Comparison of ENCODE assay signal across 17 cellular contexts in the genomic region with DNA sequence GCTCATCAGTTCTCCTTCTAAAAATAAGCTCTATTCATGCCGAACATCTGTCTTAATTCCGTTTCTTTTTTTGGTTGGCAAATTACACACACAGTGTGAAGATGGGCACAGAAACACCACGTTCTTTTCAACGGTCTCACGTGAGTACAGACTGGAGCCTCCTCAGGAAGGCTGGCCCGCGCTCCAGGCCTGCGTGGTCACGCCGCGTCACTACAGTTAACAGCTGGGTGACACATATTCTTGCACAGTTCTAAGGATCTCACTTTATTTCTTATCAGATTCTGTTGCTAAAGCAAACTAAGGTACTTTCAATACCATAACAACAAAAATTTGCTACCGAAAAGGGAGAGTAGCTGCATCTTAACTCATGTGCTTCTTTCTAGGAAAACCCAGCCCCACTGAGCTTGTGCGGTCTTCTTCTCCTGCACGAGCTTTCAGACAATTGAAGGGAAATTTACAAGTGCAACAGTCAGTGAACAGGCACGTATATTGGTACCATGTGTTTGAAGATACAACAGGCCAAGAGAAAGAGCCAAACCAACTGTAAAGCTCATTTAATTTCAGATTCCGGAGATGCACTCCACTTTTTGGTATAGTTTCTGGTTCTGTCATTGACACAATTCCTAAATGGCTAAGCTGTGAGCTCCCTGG. TPM values are rescaled to one million over a fixed set of nuclear protein-coding genes. Genes with fewer than 3 reads are reported as not detected.
DNase-seq lines count a peak whose midpoint lies in the region; ATAC-seq and TF ChIP-seq lines count a peak whose summit lies in the region.
"Had no signal": no experiment of that assay in that cellular context is flagged by ENCODE, and none has a peak within 500 bp of the region (broad histone marks: within the 10 kb centered on the region; RNA-seq: fewer than 3 reads in every experiment).

No MANE protein-coding gene starts in this region.

- H3K9ac ChIP-seq in trophoblast cell (ENCODE audit: low read length) = no peak overlapping the region
- H3K9ac ChIP-seq: SK-N-SH had no signal

- POLR2A ChIA-PET in WTC11 (lab: Charles Lee) = no interaction called here

- H2BK120ac ChIP-seq in trophoblast cell (ENCODE audit: insufficient read depth, low read length, poor library complexity) = no peak overlapping the region

- H2BK12ac ChIP-seq in trophoblast cell (ENCODE audit: low read length) = no peak overlapping the region

- CTCF ChIA-PET in WTC11 (lab: Charles Lee) = interaction anchor here (0.9 to 1.8 kb wide), 6 partner anchors 18 to 189 kb away, joined by 3 to 5 read pairs (median 4); a partner anchor contains a TSS

- DNase-seq in AG20443 (ENCODE audit: low spot score) = peak; percentile 75
- DNase-seq in GDM1 (lab: John Stamatoyannopoulos, UW) = peak; percentile 49
- DNase-seq in WTC11 (ENCODE audit: low spot score) = no peak
- DNase-seq in trophoblast cell = peak; percentile 49 to 70
- DNase-seq in iPS-NIHi7 (ENCODE audit: extremely low spot score) = no peak
- DNase-seq in GM19240 (ENCODE audit: insufficient read length, low spot score) = no peak
- no peak for DNase-seq in cortex of kidney (lab: John Stamatoyannopoulos, UW)
- DNase-seq: CD4-positive, CD25-positive, alpha-beta regulatory T cell; DMS79; Karpas-422; NCI-H1105 treated with DMSO at 0.1 percent for 48 hours; NCI-H187; NCI-H446 treated with DMSO at 0.1 percent for 48 hours; NCI-H748 treated with DMSO at 0.1 percent for 48 hours; Right ventricle myocardium superior; SK-N-SH had no signal

- H4K12ac ChIP-seq in trophoblast cell (ENCODE audit: low read depth, low read length) = no peak overlapping the region

- no peak for TF ChIP-seq CTCF in WTC11 (IDR thresholded peaks at IDR 0.05)

- H3K4me1 ChIP-seq in trophoblast cell (ENCODE audit: control insufficient read depth in 1 of 2, insufficient read depth in 2 of 2, low read length in 2 of 2) = peaks cover 0 to 6% of the 10 kb centered on the region in 2 experiments

- H3K9me3 ChIP-seq in trophoblast cell (ENCODE audit: insufficient read depth, low read depth, low read length) = no peaks in the 10 kb centered on the region
- H3K9me3 ChIP-seq: SK-N-SH had no signal

- H3K14ac ChIP-seq in trophoblast cell (ENCODE audit: low read length) = no peak overlapping the region

- no peaks in the 10 kb centered on the region for H3K4me1 Mint-ChIP-seq in WTC11

- no peaks in the 10 kb centered on the region for H3K9me3 Mint-ChIP-seq in WTC11
- H3K9me3 Mint-ChIP-seq: CD4-positive, CD25-positive, alpha-beta regulatory T cell had no signal

- no peak overlapping the region for H4K91ac ChIP-seq in trophoblast cell (ENCODE audit: low read depth, low read length)

- H3K79me2 ChIP-seq in trophoblast cell (ENCODE audit: control insufficient read depth, insufficient read depth, low read length, poor library complexity) = no peaks in the 10 kb centered on the region

- no peak overlapping the region for H3K23ac ChIP-seq in trophoblast cell (ENCODE audit: low read length)

- no peaks in the 10 kb centered on the region for H3K27me3 ChIP-seq in trophoblast cell (ENCODE audit: insufficient read depth, low read length)

- H3K18ac ChIP-seq in trophoblast cell (ENCODE audit: low read length) = no peak overlapping the region

- H3K4me2 ChIP-seq in trophoblast cell (ENCODE audit: low read length) = no peak overlapping the region
- H3K4me2 ChIP-seq: SK-N-SH had no signal

- H3K36me3 Mint-ChIP-seq in WTC11 = no peaks in the 10 kb centered on the region

- no peaks in the 10 kb centered on the region for H3K27me3 Mint-ChIP-seq in WTC11 (ENCODE audit: low read depth)
- H3K27me3 Mint-ChIP-seq: CD4-positive, CD25-positive, alpha-beta regulatory T cell had no signal

- H2AFZ ChIP-seq in trophoblast cell (ENCODE audit: insufficient read depth, low read length, poor library complexity) = no peak overlapping the region

- no peak overlapping the region for H3K4me3 ChIP-seq in trophoblast cell (ENCODE audit: low read depth, low read length)

- H3K79me1 ChIP-seq in trophoblast cell (ENCODE audit: low read length) = no peaks in the 10 kb centered on the region

- H3K4ac ChIP-seq in trophoblast cell (ENCODE audit: low read depth, low read length) = no peak overlapping the region

- peak overlapping the region; percentile 29; the same call in 1 of the 2 replicates for H3K27ac Mint-ChIP-seq in WTC11

- H3K27ac ChIP-seq in trophoblast cell (ENCODE audit: low read depth, low read length) = no peak overlapping the region

- no CpG with 5 or more reads among the region's 16 CpGs for WGBS in trophoblast cell (ENCODE audit: extremely low coverage, insufficient coverage, insufficient read length)

- H3K4me3 Mint-ChIP-seq in WTC11 = no peak overlapping the region
- H3K4me3 Mint-ChIP-seq: CD4-positive, CD25-positive, alpha-beta regulatory T cell had no signal

- H2AK5ac ChIP-seq in trophoblast cell (ENCODE audit: low read length) = no peak overlapping the region

- H2BK5ac ChIP-seq in trophoblast cell (ENCODE audit: low read depth, low read length, poor library complexity) = no peak overlapping the region

- peaks cover 0 to 6% of the 10 kb centered on the region in 2 experiments for H3K36me3 ChIP-seq in trophoblast cell (ENCODE audit: control insufficient read depth in 1 of 2, insufficient read depth in 2 of 2, low read length in 2 of 2)

- no peak for ATAC-seq in WTC11
- ATAC-seq in HG02759 (IDR thresholded peaks at IDR 0.05; ENCODE audit: unreplicated experiment) = no peak

- H4K8ac ChIP-seq in trophoblast cell (ENCODE audit: low read depth, low read length) = no peak overlapping the region

TF ChIP-seq in WTC11, 78 proteins besides CTCF, POLR2A, EP300 and RAD21:
- TF ChIP-seq, protein P1, sequence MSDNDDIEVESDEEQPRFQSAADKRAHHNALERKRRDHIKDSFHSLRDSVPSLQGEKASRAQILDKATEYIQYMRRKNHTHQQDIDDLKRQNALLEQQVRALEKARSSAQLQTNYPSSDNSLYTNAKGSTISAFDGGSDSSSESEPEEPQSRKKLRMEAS (CRISPR knock-in tag; IDR thresholded peaks at IDR 0.05) = no peak
- TF ChIP-seq SOX15 (CRISPR knock-in tag; IDR thresholded peaks at IDR 0.05) = no peak
- TF ChIP-seq ZNF263 (CRISPR knock-in tag; IDR thresholded peaks at IDR 0.05; ENCODE audit: low read depth) = no peak
- TF ChIP-seq ZNF423 (CRISPR knock-in tag; IDR thresholded peaks at IDR 0.05) = no peak
- TF ChIP-seq, protein P2, sequence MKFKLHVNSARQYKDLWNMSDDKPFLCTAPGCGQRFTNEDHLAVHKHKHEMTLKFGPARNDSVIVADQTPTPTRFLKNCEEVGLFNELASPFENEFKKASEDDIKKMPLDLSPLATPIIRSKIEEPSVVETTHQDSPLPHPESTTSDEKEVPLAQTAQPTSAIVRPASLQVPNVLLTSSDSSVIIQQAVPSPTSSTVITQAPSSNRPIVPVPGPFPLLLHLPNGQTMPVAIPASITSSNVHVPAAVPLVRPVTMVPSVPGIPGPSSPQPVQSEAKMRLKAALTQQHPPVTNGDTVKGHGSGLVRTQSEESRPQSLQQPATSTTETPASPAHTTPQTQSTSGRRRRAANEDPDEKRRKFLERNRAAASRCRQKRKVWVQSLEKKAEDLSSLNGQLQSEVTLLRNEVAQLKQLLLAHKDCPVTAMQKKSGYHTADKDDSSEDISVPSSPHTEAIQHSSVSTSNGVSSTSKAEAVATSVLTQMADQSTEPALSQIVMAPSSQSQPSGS (CRISPR knock-in tag; IDR thresholded peaks at IDR 0.05; ENCODE audit: borderline replicate concordance, low read depth) = no peak
- TF ChIP-seq SMAD3 (CRISPR knock-in tag; IDR thresholded peaks at IDR 0.05; ENCODE audit: borderline replicate concordance) = no peak
- TF ChIP-seq, protein P3, sequence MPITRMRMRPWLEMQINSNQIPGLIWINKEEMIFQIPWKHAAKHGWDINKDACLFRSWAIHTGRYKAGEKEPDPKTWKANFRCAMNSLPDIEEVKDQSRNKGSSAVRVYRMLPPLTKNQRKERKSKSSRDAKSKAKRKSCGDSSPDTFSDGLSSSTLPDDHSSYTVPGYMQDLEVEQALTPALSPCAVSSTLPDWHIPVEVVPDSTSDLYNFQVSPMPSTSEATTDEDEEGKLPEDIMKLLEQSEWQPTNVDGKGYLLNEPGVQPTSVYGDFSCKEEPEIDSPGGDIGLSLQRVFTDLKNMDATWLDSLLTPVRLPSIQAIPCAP (CRISPR knock-in tag; IDR thresholded peaks at IDR 0.05) = no peak

RNA-seq across cellular contexts. Expression of a gene that starts 55.6 kb away (rescaled TPM):
- total RNA-seq in WTC11 (2021) = 8.7 to 10.7 TPM (median 9.6 TPM) in 3 replicates
- 37.3 and 39.8 TPM in 2 replicates for polyA plus RNA-seq in trophoblast cell (2013)

Comparison
In these comparisons a context has a peak if more than half of its experiments do, and no peak if none do; other contexts are left out.
1. DNase-seq: peak in AG20443 (single experiment), GDM1 (single experiment) and trophoblast cell (2 of 2); none in WTC11 (single experiment), iPS-NIHi7 (single experiment), GM19240 (single experiment) and cortex of kidney (single experiment).